Comparison of ENCODE assay signal across 1 cellular context in the genomic region with DNA sequence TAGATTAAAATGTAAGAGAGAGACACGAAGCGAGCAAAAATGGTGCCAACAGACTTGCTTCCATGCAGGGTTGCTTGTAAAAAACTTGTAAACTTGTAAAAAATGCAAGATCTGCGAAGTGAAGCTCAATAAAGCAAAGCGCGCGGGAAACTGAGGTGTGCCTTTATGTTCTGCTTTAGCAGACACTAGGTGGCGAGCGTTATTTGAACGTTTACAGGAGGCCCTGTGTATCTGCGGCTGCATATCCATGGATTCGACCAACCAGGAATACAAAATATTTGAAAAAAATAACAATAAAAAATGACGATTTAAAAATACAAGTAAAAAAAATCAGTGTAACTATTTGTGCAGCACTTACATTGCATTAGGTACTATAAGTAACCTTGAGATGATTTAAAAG.
TF ChIP-seq lines count a peak whose summit lies in the region.

No MANE protein-coding gene starts in this region.

TF ChIP-seq in HepG2, 621 proteins besides CTCF, POLR2A, EP300 and RAD21:
- TF ChIP-seq MAF1 (CRISPR knock-in tag; IDR thresholded peaks at IDR 0.05; ENCODE audit: borderline replicate concordance) (no peak), ETV6 (CRISPR knock-in tag; conservative IDR thresholded peaks at IDR 0.05) (no peak), GABPA (IDR thresholded peaks at IDR 0.05; ENCODE audit: low read depth, low read length) (no peak), GABPA (CRISPR knock-in tag; IDR thresholded peaks at IDR 0.05; ENCODE audit: low read depth) (peak; percentile 47; the same call in 1 of the 2 replicates), NFIC (IDR thresholded peaks at IDR 0.05; ENCODE audit: low read length) (no peak), NFYB (CRISPR knock-in tag; IDR thresholded peaks at IDR 0.05) (no peak), POGZ (CRISPR knock-in tag; IDR thresholded peaks at IDR 0.05) (no peak), GFI1 (CRISPR knock-in tag; IDR thresholded peaks at IDR 0.05; ENCODE audit: borderline replicate concordance) (no peak), ZNF160 (CRISPR knock-in tag; IDR thresholded peaks at IDR 0.05) (no peak), STAG1 (CRISPR knock-in tag; IDR thresholded peaks at IDR 0.05) (peak; percentile 78), MEIS1 (CRISPR knock-in tag; IDR thresholded peaks at IDR 0.05; ENCODE audit: borderline replicate concordance) (no peak), ZSCAN9 (CRISPR knock-in tag; IDR thresholded peaks at IDR 0.05; ENCODE audit: borderline replicate concordance) (0 out of 2 replicates have a peak, but pooled peaks have one; percentile 28), STAT5B (CRISPR knock-in tag; IDR thresholded peaks at IDR 0.05) (no peak), ZBTB38 (CRISPR knock-in tag; IDR thresholded peaks at IDR 0.05) (0 out of 2 replicates have a peak, but pooled peaks have one; percentile 14), SMC3 (IDR thresholded peaks at IDR 0.05; ENCODE audit: low read length) (peak; percentile 77), SAP130 (CRISPR knock-in tag; IDR thresholded peaks at IDR 0.05; ENCODE audit: low read depth) (peak; percentile 49), KLF6 (CRISPR knock-in tag; IDR thresholded peaks at IDR 0.05) (no peak), ZNF282 (IDR thresholded peaks at IDR 0.05; ENCODE audit: partially characterized antibody) (no peak), HNRNPLL (IDR thresholded peaks at IDR 0.05; ENCODE audit: low read depth, low read length, poor library complexity, severe bottlenecking) (no peak), TCF12 (IDR thresholded peaks at IDR 0.05) (no peak), TCF12 (CRISPR knock-in tag; IDR thresholded peaks at IDR 0.05) (no peak), MED1 (CRISPR knock-in tag; IDR thresholded peaks at IDR 0.05) (0 out of 2 replicates have a peak, but pooled peaks have one; percentile 22), ZNF180 (CRISPR knock-in tag; IDR thresholded peaks at IDR 0.05; ENCODE audit: borderline replicate concordance, low read depth) (no peak), ZFYVE20 (CRISPR knock-in tag; IDR thresholded peaks at IDR 0.05; ENCODE audit: borderline replicate concordance, low read depth) (no peak), PHF20 (CRISPR knock-in tag; IDR thresholded peaks at IDR 0.05) (no peak), DMAP1 (CRISPR knock-in tag; IDR thresholded peaks at IDR 0.05) (no peak), MEIS2 (CRISPR knock-in tag; IDR thresholded peaks at IDR 0.05) (0 out of 2 replicates have a peak, but pooled peaks have one; percentile 27), SP140L (CRISPR knock-in tag; IDR thresholded peaks at IDR 0.05; ENCODE audit: borderline replicate concordance) (no peak), ZFP36L1 (CRISPR knock-in tag; IDR thresholded peaks at IDR 0.05) (no peak), NAIF1 (CRISPR knock-in tag; IDR thresholded peaks at IDR 0.05; ENCODE audit: borderline replicate concordance) (no peak), PHF5A (CRISPR knock-in tag; IDR thresholded peaks at IDR 0.05; ENCODE audit: low read depth, unreplicated experiment) (no peak), NCOA2 (CRISPR knock-in tag; IDR thresholded peaks at IDR 0.05) (no peak), HNRNPK (IDR thresholded peaks at IDR 0.05; ENCODE audit: low read depth, low read length, poor library complexity, severe bottlenecking) (no peak), ZNF607 (CRISPR knock-in tag; IDR thresholded peaks at IDR 0.05; ENCODE audit: borderline replicate concordance) (no peak)
- TF ChIP-seq, protein P1, sequence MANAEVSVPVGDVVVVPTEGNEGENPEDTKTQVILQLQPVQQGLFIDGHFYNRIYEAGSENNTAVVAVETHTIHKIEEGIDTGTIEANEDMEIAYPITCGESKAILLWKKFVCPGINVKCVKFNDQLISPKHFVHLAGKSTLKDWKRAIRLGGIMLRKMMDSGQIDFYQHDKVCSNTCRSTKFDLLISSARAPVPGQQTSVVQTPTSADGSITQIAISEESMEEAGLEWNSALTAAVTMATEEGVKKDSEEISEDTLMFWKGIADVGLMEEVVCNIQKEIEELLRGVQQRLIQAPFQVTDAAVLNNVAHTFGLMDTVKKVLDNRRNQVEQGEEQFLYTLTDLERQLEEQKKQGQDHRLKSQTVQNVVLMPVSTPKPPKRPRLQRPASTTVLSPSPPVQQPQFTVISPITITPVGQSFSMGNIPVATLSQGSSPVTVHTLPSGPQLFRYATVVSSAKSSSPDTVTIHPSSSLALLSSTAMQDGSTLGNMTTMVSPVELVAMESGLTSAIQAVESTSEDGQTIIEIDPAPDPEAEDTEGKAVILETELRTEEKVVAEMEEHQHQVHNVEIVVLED (CRISPR knock-in tag; IDR thresholded peaks at IDR 0.05; ENCODE audit: borderline replicate concordance): no peak
- TF ChIP-seq, protein P2, sequence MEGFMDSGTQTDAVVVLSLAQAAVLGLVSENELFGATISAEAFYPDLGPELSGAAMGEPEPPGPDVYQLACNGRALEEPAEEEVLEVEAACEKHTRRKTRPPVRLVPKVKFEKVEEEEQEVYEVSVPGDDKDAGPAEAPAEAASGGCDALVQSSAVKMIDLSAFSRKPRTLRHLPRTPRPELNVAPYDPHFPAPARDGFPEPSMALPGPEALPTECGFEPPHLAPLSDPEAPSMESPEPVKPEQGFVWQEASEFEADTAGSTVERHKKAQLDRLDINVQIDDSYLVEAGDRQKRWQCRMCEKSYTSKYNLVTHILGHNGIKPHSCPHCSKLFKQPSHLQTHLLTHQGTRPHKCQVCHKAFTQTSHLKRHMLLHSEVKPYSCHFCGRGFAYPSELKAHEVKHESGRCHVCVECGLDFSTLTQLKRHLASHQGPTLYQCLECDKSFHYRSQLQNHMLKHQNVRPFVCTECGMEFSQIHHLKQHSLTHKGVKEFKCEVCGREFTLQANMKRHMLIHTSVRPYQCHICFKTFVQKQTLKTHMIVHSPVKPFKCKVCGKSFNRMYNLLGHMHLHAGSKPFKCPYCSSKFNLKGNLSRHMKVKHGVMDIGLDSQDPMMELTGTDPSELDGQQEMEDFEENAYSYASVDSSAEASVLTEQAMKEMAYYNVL (CRISPR knock-in tag; IDR thresholded peaks at IDR 0.05; ENCODE audit: borderline replicate concordance): no peak
- TF ChIP-seq, protein P3, sequence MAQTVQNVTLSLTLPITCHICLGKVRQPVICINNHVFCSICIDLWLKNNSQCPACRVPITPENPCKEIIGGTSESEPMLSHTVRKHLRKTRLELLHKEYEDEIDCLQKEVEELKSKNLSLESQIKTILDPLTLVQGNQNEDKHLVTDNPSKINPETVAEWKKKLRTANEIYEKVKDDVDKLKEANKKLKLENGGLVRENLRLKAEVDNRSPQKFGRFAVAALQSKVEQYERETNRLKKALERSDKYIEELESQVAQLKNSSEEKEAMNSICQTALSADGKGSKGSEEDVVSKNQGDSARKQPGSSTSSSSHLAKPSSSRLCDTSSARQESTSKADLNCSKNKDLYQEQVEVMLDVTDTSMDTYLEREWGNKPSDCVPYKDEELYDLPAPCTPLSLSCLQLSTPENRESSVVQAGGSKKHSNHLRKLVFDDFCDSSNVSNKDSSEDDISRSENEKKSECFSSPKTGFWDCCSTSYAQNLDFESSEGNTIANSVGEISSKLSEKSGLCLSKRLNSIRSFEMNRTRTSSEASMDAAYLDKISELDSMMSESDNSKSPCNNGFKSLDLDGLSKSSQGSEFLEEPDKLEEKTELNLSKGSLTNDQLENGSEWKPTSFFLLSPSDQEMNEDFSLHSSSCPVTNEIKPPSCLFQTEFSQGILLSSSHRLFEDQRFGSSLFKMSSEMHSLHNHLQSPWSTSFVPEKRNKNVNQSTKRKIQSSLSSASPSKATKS (CRISPR knock-in tag; IDR thresholded peaks at IDR 0.05): no peak
- TF ChIP-seq, protein P4, sequence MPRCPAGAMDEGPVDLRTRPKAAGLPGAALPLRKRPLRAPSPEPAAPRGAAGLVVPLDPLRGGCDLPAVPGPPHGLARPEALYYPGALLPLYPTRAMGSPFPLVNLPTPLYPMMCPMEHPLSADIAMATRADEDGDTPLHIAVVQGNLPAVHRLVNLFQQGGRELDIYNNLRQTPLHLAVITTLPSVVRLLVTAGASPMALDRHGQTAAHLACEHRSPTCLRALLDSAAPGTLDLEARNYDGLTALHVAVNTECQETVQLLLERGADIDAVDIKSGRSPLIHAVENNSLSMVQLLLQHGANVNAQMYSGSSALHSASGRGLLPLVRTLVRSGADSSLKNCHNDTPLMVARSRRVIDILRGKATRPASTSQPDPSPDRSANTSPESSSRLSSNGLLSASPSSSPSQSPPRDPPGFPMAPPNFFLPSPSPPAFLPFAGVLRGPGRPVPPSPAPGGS (CRISPR knock-in tag; IDR thresholded peaks at IDR 0.05): no peak
- TF ChIP-seq, protein P5, sequence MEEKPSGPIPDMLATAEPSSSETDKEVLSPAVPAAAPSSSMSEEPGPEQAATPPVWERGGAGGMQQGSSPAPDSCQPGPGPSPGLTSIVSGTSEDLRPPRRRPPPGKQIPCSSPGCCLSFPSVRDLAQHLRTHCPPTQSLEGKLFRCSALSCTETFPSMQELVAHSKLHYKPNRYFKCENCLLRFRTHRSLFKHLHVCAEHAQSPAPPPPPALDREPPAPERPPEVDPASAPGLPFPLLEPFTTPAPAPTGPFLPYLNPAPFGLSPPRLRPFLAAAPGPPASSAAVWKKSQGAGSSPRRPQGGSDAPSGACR (CRISPR knock-in tag; IDR thresholded peaks at IDR 0.05): no peak
- TF ChIP-seq, protein P6, sequence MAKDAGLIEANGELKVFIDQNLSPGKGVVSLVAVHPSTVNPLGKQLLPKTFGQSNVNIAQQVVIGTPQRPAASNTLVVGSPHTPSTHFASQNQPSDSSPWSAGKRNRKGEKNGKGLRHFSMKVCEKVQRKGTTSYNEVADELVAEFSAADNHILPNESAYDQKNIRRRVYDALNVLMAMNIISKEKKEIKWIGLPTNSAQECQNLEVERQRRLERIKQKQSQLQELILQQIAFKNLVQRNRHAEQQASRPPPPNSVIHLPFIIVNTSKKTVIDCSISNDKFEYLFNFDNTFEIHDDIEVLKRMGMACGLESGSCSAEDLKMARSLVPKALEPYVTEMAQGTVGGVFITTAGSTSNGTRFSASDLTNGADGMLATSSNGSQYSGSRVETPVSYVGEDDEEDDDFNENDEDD (CRISPR knock-in tag; IDR thresholded peaks at IDR 0.05; ENCODE audit: borderline replicate concordance): peak; percentile 52; the same call in 1 of the 2 replicates
- TF ChIP-seq, protein P7, sequence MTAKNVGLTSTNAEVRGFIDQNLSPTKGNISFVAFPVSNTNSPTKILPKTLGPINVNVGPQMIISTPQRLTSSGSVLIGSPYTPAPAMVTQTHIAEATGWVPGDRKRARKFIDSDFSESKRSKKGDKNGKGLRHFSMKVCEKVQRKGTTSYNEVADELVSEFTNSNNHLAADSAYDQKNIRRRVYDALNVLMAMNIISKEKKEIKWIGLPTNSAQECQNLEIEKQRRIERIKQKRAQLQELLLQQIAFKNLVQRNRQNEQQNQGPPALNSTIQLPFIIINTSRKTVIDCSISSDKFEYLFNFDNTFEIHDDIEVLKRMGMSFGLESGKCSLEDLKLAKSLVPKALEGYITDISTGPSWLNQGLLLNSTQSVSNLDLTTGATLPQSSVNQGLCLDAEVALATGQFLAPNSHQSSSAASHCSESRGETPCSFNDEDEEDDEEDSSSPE (CRISPR knock-in tag; IDR thresholded peaks at IDR 0.05): peak; percentile 59
